ENCODE assay signal across 16 cellular contexts in genomic region chr7:105776986-105777910, GRCh38.
DNase-seq lines count a peak whose midpoint lies in the region; TF ChIP-seq lines count a peak whose summit lies in the region.
"Had no signal": no experiment of that assay in that cellular context is flagged by ENCODE, and none has a peak within 500 bp of the region (broad histone marks: within the 10 kb centered on the region; RNA-seq: fewer than 3 reads in every experiment).

No MANE protein-coding gene starts in this region.

- H3K4me3 ChIP-seq in MG63, result no peak overlapping the region
- H3K4me3 ChIP-seq in astrocyte of the spinal cord (ENCODE audit: low read depth, low read length), result no peak overlapping the region
- H3K4me3 ChIP-seq in mesodermal cell (ENCODE audit: extremely low read depth, insufficient read depth, low read length, poor library complexity, severe bottlenecking), result no peak overlapping the region
- H3K4me3 ChIP-seq in stomach, result no peak overlapping the region
- H3K4me3 ChIP-seq: BLaER1, ovary had no signal

- TF ChIP-seq POLR2A in stomach (IDR thresholded peaks at IDR 0.05), result no peak

- DNase-seq in Caki2 (ENCODE audit: low read depth) (peak; percentile 71), MG63 (peak; percentile 56), astrocyte of the spinal cord (ENCODE audit: low read depth, low spot score) (peak; percentile 47), ecto neural progenitor cell (ENCODE audit: low spot score) (no peak), stomach (no peak), head of caudate nucleus (no peak)
- DNase-seq in activated CD4-positive, alpha-beta T cell treated with anti-CD3 and anti-CD28 coated beads, Interleukin-2, amount 10 ng/mL, durations not matched to agents 24 days and 14 days, result no peak
- DNase-seq: activated gamma-delta T cell; DMS53; effector memory CD8-positive, alpha-beta T cell; MV-4-11; ovary; stimulated activated CD4-positive, alpha-beta T cell treated with anti-CD3 and anti-CD28 coated beads, Interleukin-15, amount 100 ng/mL, for 24 hours; substantia nigra had no signal

- 81 to 89% methylated on average over 10 of the region's 11 CpGs for WGBS in mesodermal cell (ENCODE audit: insufficient coverage in 2 of 2), 2 experiments
- WGBS in stomach, 5 donors, result 60 to 76% (median 75%) methylated on average over 11 of the region's 11 CpGs

- H3K27me3 ChIP-seq in MG63, result no peaks in the 10 kb centered on the region
- no peaks in the 10 kb centered on the region for H3K27me3 ChIP-seq in stomach
- H3K27me3 ChIP-seq: BLaER1, ovary had no signal

- H3K4me1 ChIP-seq in mesodermal cell (ENCODE audit: control insufficient read depth, insufficient read depth, low read length, poor library complexity, severe bottlenecking), result peaks cover 41% of the 10 kb centered on the region
- peaks cover 0 to 28% (median 17%) of the 10 kb centered on the region in 4 donors for H3K4me1 ChIP-seq in stomach

- no peaks in the 10 kb centered on the region for H3K36me3 Mint-ChIP-seq in activated CD4-positive, alpha-beta T cell treated with anti-CD3 and anti-CD28 coated beads, Interleukin-2, amount 10 ng/mL, durations not matched to agents 24 days and 14 days (ENCODE audit: low read depth)

- peak overlapping the region; percentile 96 for H3K27ac ChIP-seq in mesodermal cell (ENCODE audit: low read depth, low read length, severe bottlenecking)
- H3K27ac ChIP-seq in stomach, result peak overlapping the region in 1 of 5 donors; percentile 43
- H3K27ac ChIP-seq: BLaER1, ovary had no signal

- H3K9me3 Mint-ChIP-seq in activated CD4-positive, alpha-beta T cell treated with anti-CD3 and anti-CD28 coated beads, Interleukin-2, amount 10 ng/mL, durations not matched to agents 24 days and 14 days, result no peaks in the 10 kb centered on the region
- H3K9me3 Mint-ChIP-seq: effector memory CD8-positive, alpha-beta T cell had no signal

- H3K27me3 Mint-ChIP-seq in activated CD4-positive, alpha-beta T cell treated with anti-CD3 and anti-CD28 coated beads, Interleukin-2, amount 10 ng/mL, durations not matched to agents 24 days and 14 days, result peaks cover 33% of the 10 kb centered on the region
- H3K27me3 Mint-ChIP-seq: effector memory CD8-positive, alpha-beta T cell had no signal

- H3K27ac Mint-ChIP-seq in activated CD4-positive, alpha-beta T cell treated with anti-CD3 and anti-CD28 coated beads, Interleukin-2, amount 10 ng/mL, durations not matched to agents 24 days and 14 days, result no peak overlapping the region

- peaks cover 2% of the 10 kb centered on the region for H3K4me1 Mint-ChIP-seq in activated CD4-positive, alpha-beta T cell treated with anti-CD3 and anti-CD28 coated beads, Interleukin-2, amount 10 ng/mL, durations not matched to agents 24 days and 14 days

- H3K9me3 ChIP-seq in MG63 (no peaks in the 10 kb centered on the region), mesodermal cell (ENCODE audit: control insufficient read depth, low read length) (no peaks in the 10 kb centered on the region), stomach (no peaks in the 10 kb centered on the region)
- H3K9me3 ChIP-seq: BLaER1, ovary had no signal

- intact Hi-C loops in activated CD4-positive, alpha-beta T cell treated with anti-CD3 and anti-CD28 coated beads, Interleukin-2, amount 10 ng/mL, durations not matched to agents 24 days and 14 days (cut with micrococcal nuclease), result no loop called here
- intact Hi-C loops in stomach (cut with DNase I; ENCODE audit: low total_unique reads), result no loop called here
- intact Hi-C loops in head of caudate nucleus (cut with DNase I), result no loop called here

- no peak for TF ChIP-seq EP300 in stomach (IDR thresholded peaks at IDR 0.05)

- H3K36me3 ChIP-seq in MG63, result no peaks in the 10 kb centered on the region
- H3K36me3 ChIP-seq in mesodermal cell (ENCODE audit: control insufficient read depth, insufficient read depth, low read length), result no peaks in the 10 kb centered on the region
- no peaks in the 10 kb centered on the region for H3K36me3 ChIP-seq in stomach
- H3K36me3 ChIP-seq: BLaER1, ovary had no signal

- TF ChIP-seq CTCF in astrocyte of the spinal cord (IDR thresholded peaks at IDR 0.05; ENCODE audit: low read depth, low read length), result no peak
- TF ChIP-seq CTCF in stomach (IDR thresholded peaks at IDR 0.05), result no peak

- in situ Hi-C loops in Caki2 (cut with HindIII; ENCODE audit: low pct_unique_long_range_greater_than_20kb, low sequenced_read_pairs), result no loop called here
- in situ Hi-C loops in astrocyte of the spinal cord (cut with HindIII; ENCODE audit: low sequenced_read_pairs), result no loop called here

- H3K4me3 Mint-ChIP-seq in activated CD4-positive, alpha-beta T cell treated with anti-CD3 and anti-CD28 coated beads, Interleukin-2, amount 10 ng/mL, durations not matched to agents 24 days and 14 days, result no peak overlapping the region
- H3K4me3 Mint-ChIP-seq: effector memory CD8-positive, alpha-beta T cell had no signal

Comparison
In these comparisons a context has a peak if more than half of its experiments do, and no peak if none do; other contexts are left out.
1. DNase-seq: peak in Caki2 (single experiment), MG63 (single experiment) and astrocyte of the spinal cord (single experiment); none in ecto neural progenitor cell (single experiment), activated CD4-positive, alpha-beta T cell treated with anti-CD3 and anti-CD28 coated beads, Interleukin-2, amount 10 ng/mL, durations not matched to agents 24 days and 14 days (single experiment), stomach (single experiment) and head of caudate nucleus (0 of 42).